9 cellular contexts compared by ENCODE assay signal in the genomic region with DNA sequence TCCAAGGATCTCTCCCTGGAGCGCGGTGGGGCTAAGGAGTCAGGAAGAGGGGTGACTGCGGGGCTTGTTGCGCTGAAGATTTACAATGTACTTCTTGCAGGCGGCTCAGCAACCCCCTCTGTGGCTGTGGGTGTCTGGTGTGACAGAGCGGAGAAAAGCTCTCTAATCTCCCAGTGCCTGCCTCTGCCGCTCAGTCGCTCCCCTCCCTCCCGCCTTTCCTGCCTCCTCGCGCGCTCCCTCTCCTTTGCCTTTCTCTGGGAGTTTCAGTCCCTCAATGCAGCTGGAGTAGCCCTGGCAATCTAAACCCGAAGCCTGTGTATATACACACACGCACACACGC. TPM values are rescaled to one million over a fixed set of nuclear protein-coding genes. Genes with fewer than 3 reads are reported as not detected.
DNase-seq lines count a peak whose midpoint lies in the region; ATAC-seq and TF ChIP-seq lines count a peak whose summit lies in the region.
"Had no signal": no experiment of that assay in that cellular context is flagged by ENCODE, and none has a peak within 500 bp of the region (broad histone marks: within the 10 kb centered on the region; RNA-seq: fewer than 3 reads in every experiment).

No MANE protein-coding gene starts in this region.

- H3K36me3 ChIP-seq in GM23338 (ENCODE audit: insufficient read depth) (no peaks in the 10 kb centered on the region), SJCRH30 (no peaks in the 10 kb centered on the region)
- H3K36me3 ChIP-seq: neutrophil had no signal

- peaks cover 48% of the 10 kb centered on the region for H3K4me1 ChIP-seq in GM23338 (ENCODE audit: insufficient read depth)
- H3K4me1 ChIP-seq in SJCRH30: no peaks in the 10 kb centered on the region

- peaks cover 41% of the 10 kb centered on the region for H3K4me1 Mint-ChIP-seq in GM23338
- peaks cover 18% of the 10 kb centered on the region for H3K4me1 Mint-ChIP-seq in osteocyte (ENCODE audit: unreplicated experiment)

- H3K27me3 Mint-ChIP-seq in GM23338 (ENCODE audit: insufficient read depth, low read depth, poor library complexity) (peaks cover 34% of the 10 kb centered on the region), osteocyte (ENCODE audit: unreplicated experiment) (peaks cover 47% of the 10 kb centered on the region)

- H2AFZ ChIP-seq in GM23338: peak overlapping the region; percentile 87

- no peaks in the 10 kb centered on the region for H3K9me2 ChIP-seq in GM23338 (ENCODE audit: insufficient read depth)

- H3K36me3 Mint-ChIP-seq in GM23338 (ENCODE audit: low read depth): no peaks in the 10 kb centered on the region
- H3K36me3 Mint-ChIP-seq in osteocyte (ENCODE audit: unreplicated experiment): no peaks in the 10 kb centered on the region

- H3K79me2 ChIP-seq in GM23338 (replicated peaks; ENCODE audit: insufficient read depth): peaks cover 38% of the 10 kb centered on the region

- no peak overlapping the region for H3K27ac Mint-ChIP-seq in GM23338
- peak overlapping the region; percentile 65 for H3K27ac Mint-ChIP-seq in osteocyte (ENCODE audit: unreplicated experiment)

- peak overlapping the region; percentile 91 for H3K4me2 ChIP-seq in GM23338

- H4K20me1 ChIP-seq in GM23338 (replicated peaks; ENCODE audit: insufficient read depth): no peaks in the 10 kb centered on the region

- no peaks in the 10 kb centered on the region for H3F3A ChIP-seq in GM23338 (replicated peaks; ENCODE audit: low read depth)

- no peaks in the 10 kb centered on the region for H3K9me3 ChIP-seq in SJCRH30 (replicated peaks)
- H3K9me3 ChIP-seq: neutrophil had no signal

- peak; percentile 62 for ATAC-seq in GM23338
- ATAC-seq in HG02642 (IDR thresholded peaks at IDR 0.05; ENCODE audit: poor library complexity, unreplicated experiment): no peak

- peak; percentile 83 for DNase-seq in GM23338 (ENCODE audit: low spot score)
- DNase-seq in SJCRH30: peak in 1 of 2 experiments; percentile 26
- DNase-seq in fibroblast of villous mesenchyme (ENCODE audit: low read depth): peak; percentile 39
- peak; percentile 83 for DNase-seq in osteocyte (ENCODE audit: extremely low spot score, unreplicated experiment)
- no peak for DNase-seq in effector CD4-positive, alpha-beta T cell
- DNase-seq in middle frontal gyrus (ENCODE audit: extremely low spot score, low spot score): no peak
- DNase-seq in activated gamma-delta T cell treated with Interleukin-2 at 50 U/mL for 16 hours: no peak

- TF ChIP-seq CTCF in GM23338 (conservative IDR thresholded peaks at IDR 0.05; ENCODE audit: low read depth in 2 of 2) (peak; percentile 18 to 21; a peak in 2 of 4 replicates), fibroblast of villous mesenchyme (IDR thresholded peaks at IDR 0.05; ENCODE audit: insufficient read depth, low read depth, low read length) (no peak), osteocyte (IDR thresholded peaks at IDR 0.05) (peak; percentile 16)

- H3K27me3 ChIP-seq in GM23338 (ENCODE audit: insufficient read depth) (peaks cover 38% of the 10 kb centered on the region), SJCRH30 (no peaks in the 10 kb centered on the region)

- H3K27ac ChIP-seq in GM23338 (ENCODE audit: low read depth) (no peak overlapping the region), SJCRH30 (no peak overlapping the region)
- H3K27ac ChIP-seq: neutrophil had no signal

- H3K9me3 Mint-ChIP-seq in GM23338 (no peaks in the 10 kb centered on the region), osteocyte (ENCODE audit: unreplicated experiment) (no peaks in the 10 kb centered on the region)

- H3K4me3 ChIP-seq in GM23338 (peak overlapping the region; percentile 80), SJCRH30 (peak overlapping the region; percentile 52), fibroblast of villous mesenchyme (ENCODE audit: low read depth, low read length) (peak overlapping the region; percentile 67)

- H3K4me3 Mint-ChIP-seq in GM23338 (peak overlapping the region; percentile 92), osteocyte (ENCODE audit: unreplicated experiment) (peak overlapping the region; percentile 92)

TF ChIP-seq in GM23338, 12 proteins besides CTCF, POLR2A, EP300 and RAD21 (continues in another document):
- no peak for TF ChIP-seq CREB1 (CRISPR knock-in tag; IDR thresholded peaks at IDR 0.05; ENCODE audit: low read depth)
- no peak for TF ChIP-seq EZH2phosphoT487 (IDR thresholded peaks at IDR 0.05; ENCODE audit: unreplicated experiment)
- TF ChIP-seq ZNF331 (CRISPR knock-in tag; IDR thresholded peaks at IDR 0.05; ENCODE audit: low read depth): no peak
- no peak for TF ChIP-seq STAT1 (IDR thresholded peaks at IDR 0.05; ENCODE audit: unreplicated experiment)
- TF ChIP-seq POLR2AphosphoS5 (IDR thresholded peaks at IDR 0.05; ENCODE audit: low read depth): no peak
- TF ChIP-seq EZH2 (IDR thresholded peaks at IDR 0.05; ENCODE audit: low read depth, unreplicated experiment): no peak
- TF ChIP-seq, protein P1, sequence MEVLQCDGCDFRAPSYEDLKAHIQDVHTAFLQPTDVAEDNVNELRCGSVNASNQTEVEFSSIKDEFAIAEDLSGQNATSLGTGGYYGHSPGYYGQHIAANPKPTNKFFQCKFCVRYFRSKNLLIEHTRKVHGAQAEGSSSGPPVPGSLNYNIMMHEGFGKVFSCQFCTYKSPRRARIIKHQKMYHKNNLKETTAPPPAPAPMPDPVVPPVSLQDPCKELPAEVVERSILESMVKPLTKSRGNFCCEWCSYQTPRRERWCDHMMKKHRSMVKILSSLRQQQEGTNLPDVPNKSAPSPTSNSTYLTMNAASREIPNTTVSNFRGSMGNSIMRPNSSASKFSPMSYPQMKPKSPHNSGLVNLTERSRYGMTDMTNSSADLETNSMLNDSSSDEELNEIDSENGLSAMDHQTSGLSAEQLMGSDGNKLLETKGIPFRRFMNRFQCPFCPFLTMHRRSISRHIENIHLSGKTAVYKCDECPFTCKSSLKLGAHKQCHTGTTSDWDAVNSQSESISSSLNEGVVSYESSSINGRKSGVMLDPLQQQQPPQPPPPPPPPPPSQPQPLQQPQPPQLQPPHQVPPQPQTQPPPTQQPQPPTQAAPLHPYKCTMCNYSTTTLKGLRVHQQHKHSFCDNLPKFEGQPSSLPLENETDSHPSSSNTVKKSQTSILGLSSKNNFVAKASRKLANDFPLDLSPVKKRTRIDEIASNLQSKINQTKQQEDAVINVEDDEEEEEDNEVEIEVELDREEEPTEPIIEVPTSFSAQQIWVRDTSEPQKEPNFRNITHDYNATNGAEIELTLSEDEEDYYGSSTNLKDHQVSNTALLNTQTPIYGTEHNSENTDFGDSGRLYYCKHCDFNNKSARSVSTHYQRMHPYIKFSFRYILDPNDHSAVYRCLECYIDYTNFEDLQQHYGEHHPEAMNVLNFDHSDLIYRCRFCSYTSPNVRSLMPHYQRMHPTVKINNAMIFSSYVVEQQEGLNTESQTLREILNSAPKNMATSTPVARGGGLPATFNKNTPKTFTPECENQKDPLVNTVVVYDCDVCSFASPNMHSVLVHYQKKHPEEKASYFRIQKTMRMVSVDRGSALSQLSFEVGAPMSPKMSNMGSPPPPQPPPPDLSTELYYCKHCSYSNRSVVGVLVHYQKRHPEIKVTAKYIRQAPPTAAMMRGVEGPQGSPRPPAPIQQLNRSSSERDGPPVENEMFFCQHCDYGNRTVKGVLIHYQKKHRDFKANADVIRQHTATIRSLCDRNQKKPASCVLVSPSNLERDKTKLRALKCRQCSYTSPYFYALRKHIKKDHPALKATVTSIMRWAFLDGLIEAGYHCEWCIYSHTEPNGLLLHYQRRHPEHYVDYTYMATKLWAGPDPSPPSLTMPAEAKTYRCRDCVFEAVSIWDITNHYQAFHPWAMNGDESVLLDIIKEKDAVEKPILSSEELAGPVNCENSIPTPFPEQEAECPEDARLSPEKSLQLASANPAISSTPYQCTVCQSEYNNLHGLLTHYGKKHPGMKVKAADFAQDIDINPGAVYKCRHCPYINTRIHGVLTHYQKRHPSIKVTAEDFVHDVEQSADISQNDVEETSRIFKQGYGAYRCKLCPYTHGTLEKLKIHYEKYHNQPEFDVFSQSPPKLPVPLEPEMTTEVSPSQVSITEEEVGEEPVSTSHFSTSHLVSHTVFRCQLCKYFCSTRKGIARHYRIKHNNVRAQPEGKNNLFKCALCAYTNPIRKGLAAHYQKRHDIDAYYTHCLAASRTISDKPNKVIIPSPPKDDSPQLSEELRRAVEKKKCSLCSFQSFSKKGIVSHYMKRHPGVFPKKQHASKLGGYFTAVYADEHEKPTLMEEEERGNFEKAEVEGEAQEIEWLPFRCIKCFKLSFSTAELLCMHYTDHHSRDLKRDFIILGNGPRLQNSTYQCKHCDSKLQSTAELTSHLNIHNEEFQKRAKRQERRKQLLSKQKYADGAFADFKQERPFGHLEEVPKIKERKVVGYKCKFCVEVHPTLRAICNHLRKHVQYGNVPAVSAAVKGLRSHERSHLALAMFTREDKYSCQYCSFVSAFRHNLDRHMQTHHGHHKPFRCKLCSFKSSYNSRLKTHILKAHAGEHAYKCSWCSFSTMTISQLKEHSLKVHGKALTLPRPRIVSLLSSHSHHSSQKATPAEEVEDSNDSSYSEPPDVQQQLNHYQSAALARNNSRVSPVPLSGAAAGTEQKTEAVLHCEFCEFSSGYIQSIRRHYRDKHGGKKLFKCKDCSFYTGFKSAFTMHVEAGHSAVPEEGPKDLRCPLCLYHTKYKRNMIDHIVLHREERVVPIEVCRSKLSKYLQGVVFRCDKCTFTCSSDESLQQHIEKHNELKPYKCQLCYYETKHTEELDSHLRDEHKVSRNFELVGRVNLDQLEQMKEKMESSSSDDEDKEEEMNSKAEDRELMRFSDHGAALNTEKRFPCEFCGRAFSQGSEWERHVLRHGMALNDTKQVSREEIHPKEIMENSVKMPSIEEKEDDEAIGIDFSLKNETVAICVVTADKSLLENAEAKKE (CRISPR knock-in tag; IDR thresholded peaks at IDR 0.05): no peak
- TF ChIP-seq ZNF114 (CRISPR knock-in tag; IDR thresholded peaks at IDR 0.05): no peak
- TF ChIP-seq, protein P2, sequence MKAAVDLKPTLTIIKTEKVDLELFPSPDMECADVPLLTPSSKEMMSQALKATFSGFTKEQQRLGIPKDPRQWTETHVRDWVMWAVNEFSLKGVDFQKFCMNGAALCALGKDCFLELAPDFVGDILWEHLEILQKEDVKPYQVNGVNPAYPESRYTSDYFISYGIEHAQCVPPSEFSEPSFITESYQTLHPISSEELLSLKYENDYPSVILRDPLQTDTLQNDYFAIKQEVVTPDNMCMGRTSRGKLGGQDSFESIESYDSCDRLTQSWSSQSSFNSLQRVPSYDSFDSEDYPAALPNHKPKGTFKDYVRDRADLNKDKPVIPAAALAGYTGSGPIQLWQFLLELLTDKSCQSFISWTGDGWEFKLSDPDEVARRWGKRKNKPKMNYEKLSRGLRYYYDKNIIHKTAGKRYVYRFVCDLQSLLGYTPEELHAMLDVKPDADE (IDR thresholded peaks at IDR 0.05): no peak

RNA-seq across cellular contexts. Expression of a gene that starts 0.8 kb away (rescaled TPM):
- total RNA-seq in GM23338 (2014; rRNA removed; shearing (Covaris generic)): 5.7 and 7.7 TPM in 2 replicates
- polyA plus RNA-seq in GM23338 (2016; fragmentation: Nextera tagmentation; extraction: Ambion mirVana): 1.3 and 1.5 TPM in 2 replicates
- total RNA-seq in SJCRH30 (2014; rRNA removed; shearing (Covaris generic)): 0.08 and 0.26 TPM in 2 replicates
- 20.9 and 33.7 TPM in 2 replicates for total RNA-seq in fibroblast of villous mesenchyme
- 0.21 and 0.64 TPM in 2 replicates for total RNA-seq in osteocyte

Comparison
In these comparisons a context has a peak if more than half of its experiments do, and no peak if none do; other contexts are left out.
1. DNase-seq: peak in GM23338 (single experiment), fibroblast of villous mesenchyme (single experiment) and osteocyte (single experiment); none in effector CD4-positive, alpha-beta T cell (single experiment), middle frontal gyrus (single experiment) and activated gamma-delta T cell treated with Interleukin-2 at 50 U/mL for 16 hours (single experiment).
2. Peak in every context shown above with its lines, with median percentiles within 50 percentile points of each other: H3K4me3 ChIP-seq.